In the genomic region with DNA sequence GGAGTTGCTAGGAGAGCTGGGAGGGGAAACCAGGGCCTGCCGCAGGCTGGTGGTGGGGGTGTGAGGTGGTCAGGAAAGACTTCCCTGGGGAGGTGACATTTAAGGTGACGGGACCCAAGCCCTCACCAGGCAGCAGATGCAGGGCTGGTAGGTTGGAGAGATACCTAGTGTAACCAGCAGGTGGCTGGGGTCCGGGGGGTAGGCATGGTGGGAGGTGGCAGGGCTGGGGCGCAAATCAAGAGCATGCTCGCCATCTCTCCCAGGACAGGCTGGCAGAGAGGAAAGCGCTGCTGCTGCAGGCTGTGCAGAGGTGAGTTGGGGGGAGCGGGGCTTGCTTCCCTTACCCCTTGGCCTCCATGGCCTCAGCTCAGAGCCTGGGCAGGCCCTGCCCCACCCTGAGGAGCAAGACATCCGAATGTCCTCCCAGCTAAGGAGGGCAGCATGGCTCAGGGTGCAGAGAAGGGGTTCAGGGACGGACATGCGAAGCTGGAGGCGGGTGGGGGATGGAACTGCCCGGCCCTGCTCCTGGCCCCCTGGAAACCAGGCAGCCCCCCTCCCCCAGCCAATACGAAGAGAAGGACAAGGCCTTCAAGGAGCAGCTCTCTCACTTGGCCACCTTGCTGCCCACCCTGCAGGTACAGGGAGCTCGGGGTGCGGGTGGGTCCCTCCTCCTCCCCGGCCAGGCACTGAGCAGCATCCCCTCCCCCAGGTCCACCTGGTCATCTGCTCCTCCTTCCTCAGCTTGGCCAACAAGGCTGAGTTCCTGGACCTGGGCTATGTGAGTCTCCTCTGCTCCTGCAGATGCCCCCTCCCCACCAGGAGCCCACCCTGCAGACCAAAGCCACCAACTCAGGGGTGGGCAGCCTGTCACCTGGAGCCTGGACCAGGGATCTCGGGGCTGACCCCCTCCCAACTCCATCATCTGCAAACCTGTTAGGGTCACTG, we compare ENCODE assay signal across 9 cellular contexts. TPM values are rescaled to one million over a fixed set of nuclear protein-coding genes. Genes with fewer than 3 reads are reported as not detected.
DNase-seq lines count a peak whose midpoint lies in the region; ATAC-seq and TF ChIP-seq lines count a peak whose summit lies in the region.
"Had no signal": no experiment of that assay in that cellular context is flagged by ENCODE, and none has a peak within 500 bp of the region (broad histone marks: within the 10 kb centered on the region; RNA-seq: fewer than 3 reads in every experiment).

No MANE protein-coding gene starts in this region.

- H3K27ac ChIP-seq in brain microvascular endothelial cell = no peak overlapping the region
- H3K27ac ChIP-seq in neural progenitor cell = no peak overlapping the region

- peaks cover 3% of the 10 kb centered on the region for H4K20me1 ChIP-seq in neural progenitor cell (ENCODE audit: low read depth)

- peak overlapping the region; percentile 85 for H2AFZ ChIP-seq in neural progenitor cell (replicated peaks)

- H3K4me2 ChIP-seq in neural progenitor cell = peak overlapping the region; percentile 92

- H3F3A ChIP-seq in neural progenitor cell (ENCODE audit: low read depth) = peaks cover 36% of the 10 kb centered on the region

- ATAC-seq in HG03025 (IDR thresholded peaks at IDR 0.05; ENCODE audit: low FRiP score, unreplicated experiment) = no peak
- ATAC-seq in HG03457 (IDR thresholded peaks at IDR 0.05; ENCODE audit: unreplicated experiment) = no peak

- H3K4me1 ChIP-seq in neural progenitor cell = peaks cover 14% of the 10 kb centered on the region

- no peaks in the 10 kb centered on the region for H3K79me2 ChIP-seq in neural progenitor cell (ENCODE audit: low read depth)

- in situ Hi-C loops in brain microvascular endothelial cell (cut with HindIII; ENCODE audit: low pct_ligation_motif_present, low sequenced_read_pairs) = no loop called here

- TF ChIP-seq CTCF in GM12865 (IDR thresholded peaks at IDR 0.05; ENCODE audit: insufficient read depth, low read depth, low read length, missing control alignments) (peak; percentile 48), brain microvascular endothelial cell (IDR thresholded peaks at IDR 0.05; ENCODE audit: low read depth, low read length, missing control alignments) (peak; percentile 45), neural progenitor cell (IDR thresholded peaks at IDR 0.05) (no peak)

- peak overlapping the region; percentile 75 for H3K4me3 Mint-ChIP-seq in neural progenitor cell

- no peaks in the 10 kb centered on the region for H3K9me3 Mint-ChIP-seq in neural progenitor cell

- H3K36me3 Mint-ChIP-seq in neural progenitor cell = no peaks in the 10 kb centered on the region

- H3K27me3 Mint-ChIP-seq in neural progenitor cell (ENCODE audit: insufficient read depth, low read depth) = peaks cover 20% of the 10 kb centered on the region

- peaks cover 30% of the 10 kb centered on the region for H3K36me3 ChIP-seq in MG63
- H3K36me3 ChIP-seq in brain microvascular endothelial cell (replicated peaks) = peaks cover 16% of the 10 kb centered on the region
- no peaks in the 10 kb centered on the region for H3K36me3 ChIP-seq in neural progenitor cell

- H3K27me3 ChIP-seq in MG63 = no peaks in the 10 kb centered on the region
- no peaks in the 10 kb centered on the region for H3K27me3 ChIP-seq in brain microvascular endothelial cell (replicated peaks)
- H3K27me3 ChIP-seq in neural progenitor cell = peaks cover 49% of the 10 kb centered on the region

- peak; percentile 53 for DNase-seq in GM12865 (ENCODE audit: low read depth)
- peak; percentile 37 for DNase-seq in MG63
- no peak for DNase-seq in brain microvascular endothelial cell
- peak; percentile 38 for DNase-seq in neural progenitor cell (ENCODE audit: low spot score)
- no peak for DNase-seq in epidermal melanocyte (ENCODE audit: insufficient read length, low spot score)
- DNase-seq in AG08396 (ENCODE audit: low spot score) = no peak

- no peak overlapping the region for H3K27ac Mint-ChIP-seq in neural progenitor cell

- H3K4me1 Mint-ChIP-seq in neural progenitor cell = peaks cover 9% of the 10 kb centered on the region

- H3K9ac ChIP-seq in neural progenitor cell = no peak overlapping the region

- H3K9me3 ChIP-seq in MG63 = no peaks in the 10 kb centered on the region
- H3K9me3 ChIP-seq in neural progenitor cell (ENCODE audit: low read depth) = no peaks in the 10 kb centered on the region

- no peak overlapping the region for H3K4me3 ChIP-seq in GM12865 (ENCODE audit: low read depth, low read length)
- H3K4me3 ChIP-seq in MG63 = peak overlapping the region; percentile 76
- peak overlapping the region; percentile 52 for H3K4me3 ChIP-seq in brain microvascular endothelial cell (ENCODE audit: low read depth, low read length)
- peak overlapping the region; percentile 46 for H3K4me3 ChIP-seq in neural progenitor cell

RNA-seq across cellular contexts. Expression of a gene that starts 4.0 kb away (rescaled TPM):
- 7.8 and 7.9 TPM in 2 replicates for total RNA-seq in MG63 (2014; rRNA removed; shearing (Covaris generic); ENCODE audit: low replicate concordance)
- 3.1 and 5.9 TPM in 2 replicates for total RNA-seq in neural progenitor cell (ENCODE audit: low replicate concordance)

RNA-seq across cellular contexts. Expression of a gene that starts 10.5 kb away (rescaled TPM):
- 168 and 264 TPM in 2 replicates for total RNA-seq in MG63 (2014; rRNA removed; shearing (Covaris generic); ENCODE audit: low replicate concordance)
- total RNA-seq in neural progenitor cell (ENCODE audit: low replicate concordance) = 261 and 410 TPM in 2 replicates

RNA-seq across cellular contexts. Expression of a gene that starts 25.8 kb away (rescaled TPM):
- total RNA-seq in MG63 (2014; rRNA removed; shearing (Covaris generic); ENCODE audit: low replicate concordance) = 83.9 and 87.1 TPM in 2 replicates
- 88.4 and 118 TPM in 2 replicates for total RNA-seq in neural progenitor cell (ENCODE audit: low replicate concordance)

RNA-seq across cellular contexts. Expression of a gene that starts 29.8 kb away (rescaled TPM):
- total RNA-seq in MG63 (2014; rRNA removed; shearing (Covaris generic); ENCODE audit: low replicate concordance) = 0.07 and 0.23 TPM in 2 replicates
- total RNA-seq in neural progenitor cell (ENCODE audit: low replicate concordance) = 0.17 and 0.22 TPM in 2 replicates

RNA-seq across cellular contexts. Expression of a gene that starts 34.0 kb away (rescaled TPM):
- total RNA-seq in MG63 (2014; rRNA removed; shearing (Covaris generic); ENCODE audit: low replicate concordance) = not detected in 2 replicates
- total RNA-seq in neural progenitor cell (ENCODE audit: low replicate concordance) = 5.5 and 22.2 TPM in 2 replicates
- total RNA-seq: urinary bladder had no signal

Comparison
In these comparisons a context has a peak if more than half of its experiments do, and no peak if none do; other contexts are left out.
1. DNase-seq: peak in GM12865 (single experiment), MG63 (single experiment) and neural progenitor cell (single experiment); none in brain microvascular endothelial cell (single experiment), epidermal melanocyte (single experiment) and AG08396 (single experiment).